In genomic region chr20:57920971-57921370, GRCh38 we compare ENCODE assay signal across 16 cellular contexts.
DNase-seq lines count a peak whose midpoint lies in the region; ATAC-seq, FAIRE-seq and TF ChIP-seq lines count a peak whose summit lies in the region.
"Had no signal": no experiment of that assay in that cellular context is flagged by ENCODE, and none has a peak within 500 bp of the region (broad histone marks: within the 10 kb centered on the region; RNA-seq: fewer than 3 reads in every experiment).

No MANE protein-coding gene starts in this region.

- H3K4ac ChIP-seq in H1 (replicated peaks; ENCODE audit: insufficient read length, low read depth, low read length), result no peak overlapping the region

- peak; percentile 26; the same call in 1 of the 3 replicates for ATAC-seq in RWPE2 (ENCODE audit: low read depth)
- no peak for ATAC-seq in upper lobe of right lung
- ATAC-seq: A549; CD8-positive, alpha-beta T cell had no signal

- H3K18ac ChIP-seq in H1 (ENCODE audit: extremely low read depth, low read length), result no peak overlapping the region

- no peak overlapping the region for H3K23ac ChIP-seq in H1 (ENCODE audit: insufficient read length)

- no peak overlapping the region; the same call in 1 of the 2 replicates for H2BK15ac ChIP-seq in H1 (ENCODE audit: low read length)

- CTCF ChIA-PET in H1 (lab: Charles Lee; ENCODE audit: partially characterized antibody), result no interaction called here

- no peak overlapping the region for H2BK5ac ChIP-seq in H1 (ENCODE audit: low read depth, low read length)

- no peaks in the 10 kb centered on the region for H3K79me2 ChIP-seq in H1 (ENCODE audit: control insufficient read depth in 1 of 2, insufficient read depth in 2 of 2, low read length in 2 of 2)

- H3K4me1 ChIP-seq in RWPE2 (ENCODE audit: insufficient read depth, poor library complexity, severe bottlenecking), result no peaks in the 10 kb centered on the region
- H3K4me1 ChIP-seq in H1 (replicated peaks in 1 of 4; ENCODE audit: control insufficient read depth in 3 of 4, insufficient read depth in 4 of 4, low read length in 3 of 4), result peaks cover 0 to 8% (median 3%) of the 10 kb centered on the region in 4 experiments; a peak in 3 of 7 replicates
- H3K4me1 ChIP-seq in upper lobe of right lung, result no peaks in the 10 kb centered on the region
- H3K4me1 ChIP-seq: A549, HAP-1 had no signal

- H3K23me2 ChIP-seq in H1 (ENCODE audit: low read depth, low read length), result no peaks in the 10 kb centered on the region; the same call in 1 of the 2 replicates

- H3K27ac ChIP-seq in RWPE2 (ENCODE audit: poor library complexity, severe bottlenecking), result no peak overlapping the region
- H3K27ac ChIP-seq in H1 (ENCODE audit: low read depth, low read length), result no peak overlapping the region
- no peak overlapping the region for H3K27ac ChIP-seq in upper lobe of right lung

- 0 out of 2 replicates have a peak overlapping the region, but pooled peaks have one; percentile 63 for H2BK12ac ChIP-seq in H1 (ENCODE audit: low read depth, low read length)

- no peaks in the 10 kb centered on the region for H3K79me1 ChIP-seq in H1 (ENCODE audit: low read depth, low read length)

- no peak for TF ChIP-seq RAD21 in H1 (IDR thresholded peaks at IDR 0.05 in 1 of 2, conservative IDR thresholded peaks at IDR 0.05 in 1 of 2; ENCODE audit: low read depth in 2 of 2, low read length in 2 of 2)

- H3K56ac ChIP-seq in H1 (replicated peaks; ENCODE audit: insufficient read length, low read depth, low read length), result no peak overlapping the region

- TF ChIP-seq CTCF in RWPE2 (IDR thresholded peaks at IDR 0.05; ENCODE audit: poor library complexity, severe bottlenecking) (no peak), H1 (IDR thresholded peaks at IDR 0.05; ENCODE audit: control extremely low read depth in 1 of 3, insufficient read depth in 1 of 3, low read depth in 1 of 3, low read length in 3 of 3) (no peak), upper lobe of right lung (IDR thresholded peaks at IDR 0.05) (no peak)

- H3K4me3 ChIP-seq in RWPE2 (ENCODE audit: severe bottlenecking) (no peak overlapping the region), H1 (ENCODE audit: extremely low read depth in 1 of 4, insufficient read depth in 2 of 4, low read depth in 3 of 4, low read length in 4 of 4) (no peak overlapping the region), upper lobe of right lung (no peak overlapping the region)
- H3K4me3 ChIP-seq: A549, HAP-1 had no signal

- H3K9me3 ChIP-seq in RWPE2 (ENCODE audit: severe bottlenecking), result no peaks in the 10 kb centered on the region
- H3K9me3 ChIP-seq in H1 (ENCODE audit: insufficient read depth in 2 of 2, low read depth in 1 of 2, low read length in 1 of 2), result peaks cover 1 to 4% of the 10 kb centered on the region in 2 experiments; a peak in 1 of 4 replicates
- no peaks in the 10 kb centered on the region for H3K9me3 ChIP-seq in upper lobe of right lung
- H3K9me3 ChIP-seq: HAP-1 had no signal

- H3K4me2 ChIP-seq in H1 (ENCODE audit: insufficient read depth in 1 of 2, low read depth in 2 of 2, low read length in 2 of 2), result no peak overlapping the region
- H3K4me2 ChIP-seq: A549 had no signal

- no peak overlapping the region for H4K5ac ChIP-seq in H1 (ENCODE audit: insufficient read length, low read depth, low read length)

- H2AK5ac ChIP-seq in H1 (ENCODE audit: low read depth, low read length), result no peak overlapping the region

- no peak for FAIRE-seq in H1 (lab: Jason Lieb, UNC)
- FAIRE-seq: A549, D721Med, GM12892 had no signal

- no peak overlapping the region for H4K8ac ChIP-seq in H1 (ENCODE audit: extremely low read depth, insufficient read depth, low read length)

- H2AFZ ChIP-seq in H1 (ENCODE audit: low read length), result no peak overlapping the region

- TF ChIP-seq EP300 in H1 (IDR thresholded peaks at IDR 0.05; ENCODE audit: borderline replicate concordance in 1 of 2, low read depth in 2 of 2, low read length in 2 of 2), result no peak

- no peak overlapping the region for H4K91ac ChIP-seq in H1 (replicated peaks; ENCODE audit: insufficient read length, low read length)

- H3K9ac ChIP-seq in H1 (replicated peaks in 1 of 4; ENCODE audit: extremely low read depth in 1 of 4, low read depth in 3 of 4, low read length in 3 of 4), result no peak overlapping the region

- H3K36me3 ChIP-seq in RWPE2 (ENCODE audit: low read depth) (no peaks in the 10 kb centered on the region), H1 (ENCODE audit: control insufficient read depth in 2 of 4, insufficient read depth in 4 of 4, low read length in 3 of 4) (no peaks in the 10 kb centered on the region), upper lobe of right lung (no peaks in the 10 kb centered on the region)
- H3K36me3 ChIP-seq: HAP-1 had no signal

- peak; percentile 37 for DNase-seq in HT1080 (ENCODE audit: low read depth)
- no peak for DNase-seq in RWPE2 (ENCODE audit: low spot score)
- DNase-seq in H1 (ENCODE audit: low read depth in 1 of 2, low spot score in 2 of 2), result no peak
- peak; percentile 58 for DNase-seq in upper lobe of right lung
- no peak for DNase-seq in activated T-cell treated with anti-CD3 and anti-CD28 coated beads for 4 hours
- no peak for DNase-seq in erythroblast (lab: John Stamatoyannopoulos, UW)
- no peak for DNase-seq in HuH-7.5 (ENCODE audit: low spot score)
- DNase-seq: CD8-positive, alpha-beta T cell; COR-L47; DND-41; GDM1; GOT3 had no signal

- H2BK120ac ChIP-seq in H1 (replicated peaks; ENCODE audit: low read depth, low read length), result no peak overlapping the region

- no peaks in the 10 kb centered on the region for H4K20me1 ChIP-seq in H1 (replicated peaks in 1 of 2; ENCODE audit: control insufficient read depth in 1 of 2, insufficient read depth in 2 of 2, low read length in 2 of 2)

- no peak for TF ChIP-seq POLR2A in H1 (IDR thresholded peaks at IDR 0.05; ENCODE audit: control extremely low read depth in 1 of 2, low read depth in 2 of 2, low read length in 2 of 2)
- no peak for TF ChIP-seq POLR2A in erythroblast (IDR thresholded peaks at IDR 0.05; ENCODE audit: low read length)

- intact Hi-C loops in upper lobe of right lung (cut with DNase I), result no loop called here

- H3K14ac ChIP-seq in H1 (ENCODE audit: insufficient read length), result no peak overlapping the region

- no peaks in the 10 kb centered on the region for H3K27me3 ChIP-seq in RWPE2 (ENCODE audit: insufficient read depth, poor library complexity, severe bottlenecking)
- no peaks in the 10 kb centered on the region for H3K27me3 ChIP-seq in H1 (replicated peaks in 1 of 4; ENCODE audit: control insufficient read depth in 3 of 4, extremely low read depth in 1 of 4, insufficient read depth in 3 of 4, low read length in 3 of 4)
- no peaks in the 10 kb centered on the region for H3K27me3 ChIP-seq in upper lobe of right lung

- POLR2A ChIA-PET in H1 (lab: Charles Lee; ENCODE audit: partially characterized antibody), result no interaction called here

- WGBS in H1 (ENCODE audit: extremely low coverage in 1 of 2, insufficient coverage in 1 of 2, insufficient read length in 1 of 2, insufficient replicate concordance in 2 of 2, low coverage in 1 of 2, low lambda C conversion rate in 2 of 2, missing lambda C conversion rate in 1 of 2), 2 experiments, result 91% methylated on average over 6 of the region's 6 CpGs; no CpG with 5 or more reads in 1 of the 2 experiments

- no peak overlapping the region for H2BK20ac ChIP-seq in H1 (ENCODE audit: low read length)

Comparison
In these comparisons a context has a peak if more than half of its experiments do, and no peak if none do; other contexts are left out.
1. DNase-seq: peak in HT1080 (single experiment) and upper lobe of right lung (single experiment); none in RWPE2 (single experiment), H1 (0 of 2), activated T-cell treated with anti-CD3 and anti-CD28 coated beads for 4 hours (single experiment), erythroblast (0 of 2) and HuH-7.5 (single experiment).